In genomic region chr1:228109073-228109961, GRCh38 we compare ENCODE assay signal across 8 cellular contexts. TPM values are rescaled to one million over a fixed set of nuclear protein-coding genes. Genes with fewer than 3 reads are reported as not detected.
DNase-seq lines count a peak whose midpoint lies in the region; ATAC-seq and TF ChIP-seq lines count a peak whose summit lies in the region.

Gene MRPL55 (minus strand): TSS chr1:228109299. CDS start chr1:228108260, 1,039 bp downstream.

- H3K4me3 Mint-ChIP-seq in activated naive CD8-positive, alpha-beta T cell treated with anti-CD3 and anti-CD28 coated beads, Interleukin-2, amount 50 U/mL, for 24 hours, result peak within 1 kb of the TSS; percentile 87

- H4K8ac ChIP-seq in trophoblast cell (ENCODE audit: low read depth, low read length), result peak within 1 kb of the TSS; percentile 90

- ATAC-seq in HG02798 (IDR thresholded peaks at IDR 0.05; ENCODE audit: poor library complexity, unreplicated experiment), result peak; percentile 89
- peak; percentile 91 for ATAC-seq in activated naive CD8-positive, alpha-beta T cell treated with anti-CD3 and anti-CD28 coated beads, Interleukin-2, amount 50 U/mL, for 24 hours

- H3K14ac ChIP-seq in trophoblast cell (ENCODE audit: low read length), result peak within 1 kb of the TSS; percentile 83

- no peak for TF ChIP-seq EP300 in transverse colon (IDR thresholded peaks at IDR 0.05; ENCODE audit: low read depth)

- peak; percentile 98 for TF ChIP-seq POLR2A in transverse colon (IDR thresholded peaks at IDR 0.05)

- no peak within 1 kb of the TSS for H3K23ac ChIP-seq in trophoblast cell (ENCODE audit: low read length)

- peak within 1 kb of the TSS; percentile 91 for H4K12ac ChIP-seq in trophoblast cell (ENCODE audit: low read depth, low read length)

- H2AK5ac ChIP-seq in trophoblast cell (ENCODE audit: low read length), result peak within 1 kb of the TSS; percentile 71

- peaks cover 9% of the 10 kb centered on the region for H3K79me2 ChIP-seq in trophoblast cell (ENCODE audit: control insufficient read depth, insufficient read depth, low read length, poor library complexity)

- H2BK12ac ChIP-seq in trophoblast cell (ENCODE audit: low read length), result peak within 1 kb of the TSS; percentile 55

- TF ChIP-seq CTCF in GM12875 (IDR thresholded peaks at IDR 0.05; ENCODE audit: borderline replicate concordance, insufficient read depth, low read depth, low read length) (no peak), cardiac muscle cell (IDR thresholded peaks at IDR 0.05; ENCODE audit: low read depth, low read length) (no peak), transverse colon (IDR thresholded peaks at IDR 0.05) (peak in 1 of 5 experiments; percentile 5)

- peak within 1 kb of the TSS; percentile 45 for H2BK120ac ChIP-seq in trophoblast cell (ENCODE audit: insufficient read depth, low read length, poor library complexity)

- H3K9me3 ChIP-seq in cardiac muscle cell (ENCODE audit: low read depth), result no peaks in the 10 kb centered on the region
- H3K9me3 ChIP-seq in trophoblast cell (ENCODE audit: insufficient read depth, low read depth, low read length), result no peaks in the 10 kb centered on the region
- H3K9me3 ChIP-seq in transverse colon, result no peaks in the 10 kb centered on the region

- DNase-seq in NCI-H1417 treated with DMSO at 0.1 percent for 48 hours (lab: John Stamatoyannopoulos, UW), result peak; percentile 78
- peak; percentile 95 for DNase-seq in SW480 (ENCODE audit: low spot score)
- peak; percentile 99 for DNase-seq in activated naive CD8-positive, alpha-beta T cell treated with anti-CD3 and anti-CD28 coated beads, Interleukin-2, amount 50 U/mL, for 24 hours
- DNase-seq in cardiac muscle cell (ENCODE audit: low read depth in 1 of 2, low spot score in 1 of 2), result peak; percentile 97 to 98
- DNase-seq in trophoblast cell, result peak; percentile 98 to 99
- peak; percentile 99 for DNase-seq in transverse colon

- peaks cover 2% of the 10 kb centered on the region for H3K36me3 ChIP-seq in cardiac muscle cell
- peaks cover 19 to 20% of the 10 kb centered on the region in 2 experiments for H3K36me3 ChIP-seq in trophoblast cell (ENCODE audit: control insufficient read depth in 1 of 2, insufficient read depth in 2 of 2, low read length in 2 of 2)
- no peaks in the 10 kb centered on the region for H3K36me3 ChIP-seq in transverse colon

- H3K27me3 ChIP-seq in cardiac muscle cell (no peaks in the 10 kb centered on the region), trophoblast cell (ENCODE audit: insufficient read depth, low read length) (no peaks in the 10 kb centered on the region), transverse colon (no peaks in the 10 kb centered on the region)

- peak within 1 kb of the TSS; percentile 86 for H4K91ac ChIP-seq in trophoblast cell (ENCODE audit: low read depth, low read length)

- peak within 1 kb of the TSS; percentile 89 for H3K9ac ChIP-seq in trophoblast cell (ENCODE audit: low read length)

- H3K4me1 Mint-ChIP-seq in activated naive CD8-positive, alpha-beta T cell treated with anti-CD3 and anti-CD28 coated beads, Interleukin-2, amount 50 U/mL, for 24 hours, result peaks cover 25% of the 10 kb centered on the region

- H3K9me3 Mint-ChIP-seq in activated naive CD8-positive, alpha-beta T cell treated with anti-CD3 and anti-CD28 coated beads, Interleukin-2, amount 50 U/mL, for 24 hours, result no peaks in the 10 kb centered on the region

- no CpG with 5 or more reads among the region's 66 CpGs for WGBS in trophoblast cell (ENCODE audit: extremely low coverage, insufficient coverage, insufficient read length)
- WGBS in transverse colon (ENCODE audit: low coverage in 1 of 2), 2 donors, result 0 to 1% methylated on average over 2 to 66 of the region's 66 CpGs

- peak within 1 kb of the TSS; percentile 65 for H2BK5ac ChIP-seq in trophoblast cell (ENCODE audit: low read depth, low read length, poor library complexity)

- peak within 1 kb of the TSS; percentile 95 for H3K18ac ChIP-seq in trophoblast cell (ENCODE audit: low read length)

- H3K4ac ChIP-seq in trophoblast cell (ENCODE audit: low read depth, low read length), result peak within 1 kb of the TSS; percentile 77

- peak within 1 kb of the TSS; percentile 92 for H3K27ac Mint-ChIP-seq in activated naive CD8-positive, alpha-beta T cell treated with anti-CD3 and anti-CD28 coated beads, Interleukin-2, amount 50 U/mL, for 24 hours

- H3K27ac ChIP-seq in cardiac muscle cell (peak within 1 kb of the TSS; percentile 56), trophoblast cell (ENCODE audit: low read depth, low read length) (peak within 1 kb of the TSS; percentile 43), transverse colon (peak within 1 kb of the TSS; percentile 88 to 97 (median 94))

- intact Hi-C loops in transverse colon (cut with DNase I; ENCODE audit: low total_unique reads), result no loop called here

- H3K27me3 Mint-ChIP-seq in activated naive CD8-positive, alpha-beta T cell treated with anti-CD3 and anti-CD28 coated beads, Interleukin-2, amount 50 U/mL, for 24 hours, result no peaks in the 10 kb centered on the region

- in situ Hi-C loops in transverse colon (cut with MboI; ENCODE audit: low pct_ligation_motif_present in 1 of 4, low pct_unique_long_range_greater_than_20kb in 1 of 4, low sequenced_read_pairs in 3 of 4), result no loop called here

- H2AFZ ChIP-seq in trophoblast cell (ENCODE audit: insufficient read depth, low read length, poor library complexity), result peak within 1 kb of the TSS; percentile 77

- peak within 1 kb of the TSS; percentile 85 for H3K4me2 ChIP-seq in trophoblast cell (ENCODE audit: low read length)

- H3K4me1 ChIP-seq in cardiac muscle cell (ENCODE audit: low read depth), result no peaks in the 10 kb centered on the region
- peaks cover 7 to 10% of the 10 kb centered on the region in 2 experiments for H3K4me1 ChIP-seq in trophoblast cell (ENCODE audit: control insufficient read depth in 1 of 2, insufficient read depth in 2 of 2, low read length in 2 of 2)
- peaks cover 16 to 22% (median 19%) of the 10 kb centered on the region in 4 donors for H3K4me1 ChIP-seq in transverse colon

- peaks cover 11% of the 10 kb centered on the region for H3K79me1 ChIP-seq in trophoblast cell (ENCODE audit: low read length)

- H3K4me3 ChIP-seq in GM12875 (ENCODE audit: low read depth, low read length), result peak within 1 kb of the TSS; percentile 76
- peak within 1 kb of the TSS; percentile 74 for H3K4me3 ChIP-seq in cardiac muscle cell
- peak within 1 kb of the TSS; percentile 94 for H3K4me3 ChIP-seq in trophoblast cell (ENCODE audit: low read depth, low read length)
- H3K4me3 ChIP-seq in transverse colon, result peak within 1 kb of the TSS; percentile 68 to 97 (median 81)

- peaks cover 4% of the 10 kb centered on the region for H3K36me3 Mint-ChIP-seq in activated naive CD8-positive, alpha-beta T cell treated with anti-CD3 and anti-CD28 coated beads, Interleukin-2, amount 50 U/mL, for 24 hours (ENCODE audit: low read depth)

RNA-seq across cellular contexts. Expression of gene MRPL55, which starts in this region (rescaled TPM):
- total RNA-seq in cardiac muscle cell (106 and 139 TPM in 2 replicates), transverse colon (10 to 100 TPM; 47.1 to 95.5 (median 77.1) TPM)
- polyA plus RNA-seq in cardiac muscle cell, result 144 and 193 TPM in 2 replicates
- 87.0 and 91.4 TPM in 2 replicates for polyA plus RNA-seq in trophoblast cell (2013)

Comparison
In these comparisons a context has a peak if more than half of its experiments do, and no peak if none do; other contexts are left out.
1. Peak in every context shown above with its lines: DNase-seq, ATAC-seq, H3K4me3 ChIP-seq and H3K27ac ChIP-seq.
2. H3K27ac ChIP-seq: peak in every context shown above with its lines; median percentile 94 in transverse colon; 56 in cardiac muscle cell; 43 in trophoblast cell.